Comparison of ENCODE assay signal across 27 cellular contexts in genomic region chr1:243790404-243790803, GRCh38. TPM values are rescaled to one million over a fixed set of nuclear protein-coding genes. Genes with fewer than 3 reads are reported as not detected.
DNase-seq lines count a peak whose midpoint lies in the region; ATAC-seq and TF ChIP-seq lines count a peak whose summit lies in the region.
"Had no signal": no experiment of that assay in that cellular context is flagged by ENCODE, and none has a peak within 500 bp of the region (broad histone marks: within the 10 kb centered on the region; RNA-seq: fewer than 3 reads in every experiment).

No MANE protein-coding gene starts in this region.

- H3K4me3 Mint-ChIP-seq in stimulated activated naive CD8-positive, alpha-beta T cell treated with anti-CD3 and anti-CD28 coated beads, Interleukin-15, Interleukin-2, amounts not matched to agents 100 ng/mL and 50 ng/mL, for 24 hours = peak overlapping the region; percentile 10
- H3K4me3 Mint-ChIP-seq in stimulated activated naive CD8-positive, alpha-beta T cell treated with anti-CD3 and anti-CD28 coated beads, Interleukin-15, amount 100 ng/mL, for 72 hours = no peak overlapping the region
- H3K4me3 Mint-ChIP-seq: activated CD8-positive, alpha-beta T cell treated with anti-CD3 and anti-CD28 coated beads, Interleukin-2, amount 10 ng/mL, durations not matched to agents 7 days and 5 days; activated naive CD4-positive, alpha-beta T cell treated with anti-CD3 and anti-CD28 coated beads, Interleukin-2, amount 50 U/mL, for 24 hours; GM23338; nephron; stimulated activated memory B cell treated with anti-CD40 and anti-IgM and Interleukin-4, amounts not matched to agents 10 μg/mL and 1 μg/mL and 100 μg/mL, for 72 hours had no signal

- TF ChIP-seq CTCF in esophagus muscularis mucosa (IDR thresholded peaks at IDR 0.05) = no peak
- TF ChIP-seq CTCF in suprapubic skin (IDR thresholded peaks at IDR 0.05) = no peak
- TF ChIP-seq CTCF in vagina (IDR thresholded peaks at IDR 0.05) = no peak

- H3K9me3 ChIP-seq in esophagus muscularis mucosa (no peaks in the 10 kb centered on the region), suprapubic skin (no peaks in the 10 kb centered on the region), vagina (no peaks in the 10 kb centered on the region)
- H3K9me3 ChIP-seq: BLaER1 treated with 17β-estradiol and CSF1 and Interleukin-3, amounts not matched to agents 10 nM and 100 nM; Caco-2; colonic mucosa; thoracic aorta had no signal

- no peaks in the 10 kb centered on the region for H3K36me3 ChIP-seq in esophagus muscularis mucosa
- H3K36me3 ChIP-seq in suprapubic skin = no peaks in the 10 kb centered on the region
- no peaks in the 10 kb centered on the region for H3K36me3 ChIP-seq in vagina
- H3K36me3 ChIP-seq: colonic mucosa, thoracic aorta had no signal

- no peak for DNase-seq in stimulated activated naive CD8-positive, alpha-beta T cell treated with anti-CD3 and anti-CD28 coated beads, Interleukin-15, amount 100 ng/mL, for 72 hours
- DNase-seq in esophagus muscularis mucosa (ENCODE audit: extremely low spot score) (no peak), suprapubic skin (ENCODE audit: low spot score in 2 of 2) (no peak), vagina (ENCODE audit: extremely low spot score in 2 of 2) (no peak), DMS114 treated with DMSO at 0.1 percent for 48 hours (lab: John Stamatoyannopoulos, UW; ENCODE audit: unreplicated experiment) (no peak), T-helper 2 cell (no peak)
- DNase-seq: activated CD8-positive, alpha-beta T cell treated with anti-CD3 and anti-CD28 coated beads, Interleukin-2, amount 10 ng/mL, durations not matched to agents 7 days and 5 days; aorta; Caco-2; colonic mucosa; DMS79; effector CD8-positive, alpha-beta T cell; GF-D8; head of caudate nucleus; kidney; NCI-H446 treated with DMSO at 0.1 percent for 48 hours had no signal

- no peak overlapping the region for H3K27ac Mint-ChIP-seq in stimulated activated naive CD8-positive, alpha-beta T cell treated with anti-CD3 and anti-CD28 coated beads, Interleukin-15, Interleukin-2, amounts not matched to agents 100 ng/mL and 50 ng/mL, for 24 hours
- no peak overlapping the region for H3K27ac Mint-ChIP-seq in stimulated activated naive CD8-positive, alpha-beta T cell treated with anti-CD3 and anti-CD28 coated beads, Interleukin-15, amount 100 ng/mL, for 72 hours
- H3K27ac Mint-ChIP-seq: activated CD8-positive, alpha-beta T cell treated with anti-CD3 and anti-CD28 coated beads, Interleukin-2, amount 10 ng/mL, durations not matched to agents 7 days and 5 days; activated naive CD4-positive, alpha-beta T cell treated with anti-CD3 and anti-CD28 coated beads, Interleukin-2, amount 50 U/mL, for 24 hours; activated T-helper 2 cell treated with anti-CD3 and anti-CD28 coated beads, Interferon-gamma antibody, Interleukin-2, Interleukin-4, amounts not matched to agents 10 μg/mL and 5 μg/mL and 100 μg/mL, durations not matched to agents 14 hours and 24 hours and 36 hours; GM23338; nephron; stimulated activated memory B cell treated with anti-CD40 and anti-IgM and Interleukin-4, amounts not matched to agents 10 μg/mL and 1 μg/mL and 100 μg/mL, for 72 hours had no signal

- H3K27me3 Mint-ChIP-seq in stimulated activated naive CD8-positive, alpha-beta T cell treated with anti-CD3 and anti-CD28 coated beads, Interleukin-15, Interleukin-2, amounts not matched to agents 100 ng/mL and 50 ng/mL, for 24 hours = no peaks in the 10 kb centered on the region
- no peaks in the 10 kb centered on the region for H3K27me3 Mint-ChIP-seq in stimulated activated naive CD8-positive, alpha-beta T cell treated with anti-CD3 and anti-CD28 coated beads, Interleukin-15, amount 100 ng/mL, for 72 hours
- H3K27me3 Mint-ChIP-seq: activated naive CD4-positive, alpha-beta T cell treated with anti-CD3 and anti-CD28 coated beads, Interleukin-2, amount 50 U/mL, for 24 hours; stimulated activated memory B cell treated with anti-CD40 and anti-IgM and Interleukin-4, amounts not matched to agents 10 μg/mL and 1 μg/mL and 100 μg/mL, for 72 hours had no signal

- peaks cover 18% of the 10 kb centered on the region for H3K36me3 Mint-ChIP-seq in stimulated activated naive CD8-positive, alpha-beta T cell treated with anti-CD3 and anti-CD28 coated beads, Interleukin-15, Interleukin-2, amounts not matched to agents 100 ng/mL and 50 ng/mL, for 24 hours (ENCODE audit: low read depth)

- 91% methylated on average over 3 of the region's 3 CpGs for WGBS in esophagus muscularis mucosa
- whole genome bisulfite sequencing in suprapubic skin = 84% methylated on average over 3 of the region's 3 CpGs

- H3K4me1 ChIP-seq in esophagus muscularis mucosa = peaks cover 27 to 78% (median 73%) of the 10 kb centered on the region in 4 donors
- H3K4me1 ChIP-seq in suprapubic skin = peaks cover 29% of the 10 kb centered on the region
- peaks cover 70% of the 10 kb centered on the region for H3K4me1 ChIP-seq in vagina
- H3K4me1 ChIP-seq: colonic mucosa had no signal

- TF ChIP-seq EP300 in esophagus muscularis mucosa (IDR thresholded peaks at IDR 0.05) (no peak), suprapubic skin (IDR thresholded peaks at IDR 0.05) (no peak)

- ATAC-seq in stimulated activated naive CD8-positive, alpha-beta T cell treated with anti-CD3 and anti-CD28 coated beads, Interleukin-15, amount 100 ng/mL, for 72 hours = no peak
- no peak for ATAC-seq in GM19351 (IDR thresholded peaks at IDR 0.05; ENCODE audit: unreplicated experiment)
- ATAC-seq: activated CD8-positive, alpha-beta T cell treated with anti-CD3 and anti-CD28 coated beads, Interleukin-2, amount 10 ng/mL, durations not matched to agents 7 days and 5 days; GM23338; stimulated activated memory B cell treated with anti-CD40 and anti-IgM and Interleukin-4, amounts not matched to agents 10 μg/mL and 1 μg/mL and 100 μg/mL, for 72 hours had no signal

- intact Hi-C loops in esophagus muscularis mucosa (cut with DNase I) = no loop called here
- intact Hi-C loops in vagina (cut with DNase I) = no loop called here

- no peaks in the 10 kb centered on the region for H3K9me3 Mint-ChIP-seq in stimulated activated naive CD8-positive, alpha-beta T cell treated with anti-CD3 and anti-CD28 coated beads, Interleukin-15, Interleukin-2, amounts not matched to agents 100 ng/mL and 50 ng/mL, for 24 hours
- H3K9me3 Mint-ChIP-seq in stimulated activated naive CD8-positive, alpha-beta T cell treated with anti-CD3 and anti-CD28 coated beads, Interleukin-15, amount 100 ng/mL, for 72 hours = no peaks in the 10 kb centered on the region
- H3K9me3 Mint-ChIP-seq: activated naive CD4-positive, alpha-beta T cell treated with anti-CD3 and anti-CD28 coated beads, Interleukin-2, amount 50 U/mL, for 24 hours; activated T-helper 2 cell treated with anti-CD3 and anti-CD28 coated beads, Interferon-gamma antibody, Interleukin-2, Interleukin-4, amounts not matched to agents 10 μg/mL and 5 μg/mL and 100 μg/mL, durations not matched to agents 14 hours and 24 hours and 36 hours; GM23338; nephron; stimulated activated memory B cell treated with anti-CD40 and anti-IgM and Interleukin-4, amounts not matched to agents 10 μg/mL and 1 μg/mL and 100 μg/mL, for 72 hours had no signal

- TF ChIP-seq POLR2A in esophagus muscularis mucosa (IDR thresholded peaks at IDR 0.05; ENCODE audit: low read depth) = no peak
- TF ChIP-seq POLR2A in suprapubic skin (IDR thresholded peaks at IDR 0.05) = no peak
- no peak for TF ChIP-seq POLR2A in vagina (IDR thresholded peaks at IDR 0.05)

- H3K4me1 Mint-ChIP-seq in stimulated activated naive CD8-positive, alpha-beta T cell treated with anti-CD3 and anti-CD28 coated beads, Interleukin-15, Interleukin-2, amounts not matched to agents 100 ng/mL and 50 ng/mL, for 24 hours (ENCODE audit: low read depth) = peaks cover 52% of the 10 kb centered on the region
- H3K4me1 Mint-ChIP-seq in stimulated activated naive CD8-positive, alpha-beta T cell treated with anti-CD3 and anti-CD28 coated beads, Interleukin-15, amount 100 ng/mL, for 72 hours = peaks cover 49% of the 10 kb centered on the region

- no peak overlapping the region for H3K4me3 ChIP-seq in esophagus muscularis mucosa
- H3K4me3 ChIP-seq in suprapubic skin = no peak overlapping the region
- H3K4me3 ChIP-seq in vagina = no peak overlapping the region
- H3K4me3 ChIP-seq: BLaER1 treated with 17β-estradiol and CSF1 and Interleukin-3, amounts not matched to agents 10 nM and 100 nM; colonic mucosa; GM23338; thoracic aorta had no signal

- H3K27ac ChIP-seq in esophagus muscularis mucosa (replicated peaks in 1 of 4) = peak overlapping the region in 3 of 4 donors; percentile 39 to 70 (median 43)
- peak overlapping the region; percentile 1 for H3K27ac ChIP-seq in suprapubic skin
- peak overlapping the region; percentile 63 for H3K27ac ChIP-seq in vagina
- H3K27ac ChIP-seq: BLaER1 treated with 17β-estradiol and CSF1 and Interleukin-3, amounts not matched to agents 10 nM and 100 nM; colonic mucosa; epithelial cell of prostate had no signal

- H3K27me3 ChIP-seq in esophagus muscularis mucosa = no peaks in the 10 kb centered on the region
- H3K27me3 ChIP-seq in suprapubic skin = no peaks in the 10 kb centered on the region
- no peaks in the 10 kb centered on the region for H3K27me3 ChIP-seq in vagina
- H3K27me3 ChIP-seq: BLaER1 treated with 17β-estradiol and CSF1 and Interleukin-3, amounts not matched to agents 10 nM and 100 nM; colonic mucosa had no signal

RNA-seq across cellular contexts. Expression of gene AKT3, which starts 59.6 kb away (rescaled TPM):
- total RNA-seq in esophagus muscularis mucosa = 100 to 1,000 TPM in 1 of 4 donors, 10 to 100 TPM in 3; 63.9 to 104 (median 74.2) TPM
- 10 to 100 TPM in 2 of 4 donors, 1 to 10 TPM in 2; 3.8 to 31.7 (median 8.6) TPM for total RNA-seq in suprapubic skin
- 61.9 TPM for total RNA-seq in vagina
- total RNA-seq: HT-29 had no signal

Comparison
In these comparisons a context has a peak if more than half of its experiments do, and no peak if none do; other contexts are left out.
1. H3K27ac ChIP-seq: peak in every context shown above with its lines; median percentile 63 in vagina; 43 in esophagus muscularis mucosa; 1 in suprapubic skin.